ENCODE assay signal across 30 cellular contexts in genomic region chr13:40552895-40553294, GRCh38.
A peak's percentile ranks its signal among the peaks of the same experiment; 100 is the strongest.
DNase-seq lines count a peak whose midpoint lies in the region; ATAC-seq, FAIRE-seq and TF ChIP-seq lines count a peak whose summit lies in the region.
"Had no signal": no experiment of that assay in that cellular context is flagged by ENCODE, and none has a peak within 500 bp of the region (broad histone marks: within the 10 kb centered on the region; RNA-seq: fewer than 3 reads in every experiment).

No MANE protein-coding gene starts in this region.

- TF ChIP-seq RAD21 in H1 (IDR thresholded peaks at IDR 0.05 in 1 of 2, conservative IDR thresholded peaks at IDR 0.05 in 1 of 2; ENCODE audit: low read depth in 2 of 2, low read length in 2 of 2) = no peak

- H2BK15ac ChIP-seq in H1 (ENCODE audit: low read length) = no peak overlapping the region

- no peaks in the 10 kb centered on the region for H3K23me2 ChIP-seq in H1 (ENCODE audit: low read depth, low read length)

- no peak overlapping the region for H3K56ac ChIP-seq in H1 (replicated peaks; ENCODE audit: insufficient read length, low read depth, low read length)

- no peak overlapping the region for H3K4me2 ChIP-seq in H1 (ENCODE audit: insufficient read depth in 1 of 2, low read depth in 2 of 2, low read length in 2 of 2)

- H2BK20ac ChIP-seq in H1 (ENCODE audit: low read length) = no peak overlapping the region

- no peaks in the 10 kb centered on the region for H3K9me3 ChIP-seq in CD4-positive, CD25-positive, alpha-beta regulatory T cell (ENCODE audit: control insufficient read depth in 2 of 2, low read length in 2 of 2)
- no peaks in the 10 kb centered on the region for H3K9me3 ChIP-seq in Caco-2
- H3K9me3 ChIP-seq in H1 (ENCODE audit: insufficient read depth in 2 of 2, low read depth in 1 of 2, low read length in 1 of 2) = no peaks in the 10 kb centered on the region
- H3K9me3 ChIP-seq: adrenal gland, gastroesophageal sphincter, mucosa of descending colon, spleen had no signal

- no peak overlapping the region for H4K8ac ChIP-seq in H1 (ENCODE audit: extremely low read depth, insufficient read depth, low read length)

- no peak overlapping the region for H2BK5ac ChIP-seq in H1 (ENCODE audit: low read depth, low read length)

- H3K4me3 ChIP-seq in CD4-positive, CD25-positive, alpha-beta regulatory T cell (ENCODE audit: low read depth, low read length) = no peak overlapping the region
- H3K4me3 ChIP-seq in Caco-2 (ENCODE audit: low read depth, low read length) (no peak overlapping the region), H1 (ENCODE audit: extremely low read depth in 1 of 4, insufficient read depth in 2 of 4, low read depth in 3 of 4, low read length in 4 of 4) (no peak overlapping the region)
- H3K4me3 ChIP-seq: adrenal gland, dorsolateral prefrontal cortex, gastroesophageal sphincter, GM23248, lung, mucosa of descending colon, spleen had no signal

- no peak overlapping the region for H3K4ac ChIP-seq in H1 (replicated peaks; ENCODE audit: insufficient read length, low read depth, low read length)

- TF ChIP-seq POLR2A in H1 (IDR thresholded peaks at IDR 0.05; ENCODE audit: control extremely low read depth in 1 of 2, low read depth in 2 of 2, low read length in 2 of 2) (peak in 1 of 2 experiments; percentile 9; a peak in 1 of 3 replicates), H54 (IDR thresholded peaks at IDR 0.05; ENCODE audit: low read depth, low read length) (no peak)

- H3K23ac ChIP-seq in H1 (ENCODE audit: insufficient read length) = no peak overlapping the region

- H3K27me3 Mint-ChIP-seq in CD4-positive, CD25-positive, alpha-beta regulatory T cell = no peaks in the 10 kb centered on the region
- no peaks in the 10 kb centered on the region for H3K27me3 Mint-ChIP-seq in Caco-2 (ENCODE audit: insufficient read depth, unreplicated experiment)
- H3K27me3 Mint-ChIP-seq in naive B cell = no peaks in the 10 kb centered on the region
- H3K27me3 Mint-ChIP-seq: activated CD4-positive, alpha-beta T cell treated with anti-CD3 and anti-CD28 coated beads for 36 hours; type B pancreatic cell had no signal

- H2BK12ac ChIP-seq in H1 (ENCODE audit: low read depth, low read length) = no peak overlapping the region

- no peak overlapping the region for H3K4me3 Mint-ChIP-seq in CD4-positive, CD25-positive, alpha-beta regulatory T cell
- H3K4me3 Mint-ChIP-seq in Caco-2 (ENCODE audit: unreplicated experiment) (no peak overlapping the region), naive B cell (peak overlapping the region in 1 of 8 donors; percentile 9)
- H3K4me3 Mint-ChIP-seq: activated CD4-positive, alpha-beta T cell treated with anti-CD3 and anti-CD28 coated beads for 36 hours; activated CD8-positive, alpha-beta T cell treated with anti-CD3 and anti-CD28 coated beads, Interleukin-2, amount 10 ng/mL, durations not matched to agents 7 days and 5 days; brain; type B pancreatic cell had no signal

- no peak overlapping the region for H4K5ac ChIP-seq in H1 (ENCODE audit: insufficient read length, low read depth, low read length)

- peaks cover 4% of the 10 kb centered on the region; the same call in 1 of the 2 replicates for H3K79me1 ChIP-seq in H1 (ENCODE audit: low read depth, low read length)

- H3K18ac ChIP-seq in H1 (ENCODE audit: extremely low read depth, low read length) = no peak overlapping the region

- H3K9me3 Mint-ChIP-seq in CD4-positive, CD25-positive, alpha-beta regulatory T cell = no peaks in the 10 kb centered on the region
- H3K9me3 Mint-ChIP-seq in Caco-2 (ENCODE audit: unreplicated experiment) (no peaks in the 10 kb centered on the region), naive B cell (no peaks in the 10 kb centered on the region)
- H3K9me3 Mint-ChIP-seq: brain had no signal

- intact Hi-C loops in Caco-2 (cut with micrococcal nuclease; ENCODE audit: unreplicated experiment) = no loop called here

- H3K27ac ChIP-seq in CD4-positive, CD25-positive, alpha-beta regulatory T cell (ENCODE audit: insufficient read depth, low read length, poor library complexity, severe bottlenecking) = no peak overlapping the region
- no peak overlapping the region for H3K27ac ChIP-seq in H1 (ENCODE audit: low read depth, low read length)
- H3K27ac ChIP-seq: adrenal gland, dorsolateral prefrontal cortex, gastroesophageal sphincter, GM23248, spleen, VCaP had no signal

- peaks cover 56 to 83% (median 58%) of the 10 kb centered on the region in 4 donors for H3K4me1 Mint-ChIP-seq in CD4-positive, CD25-positive, alpha-beta regulatory T cell
- H3K4me1 Mint-ChIP-seq in Caco-2 (ENCODE audit: low read depth, unreplicated experiment) (peaks cover 47% of the 10 kb centered on the region), naive B cell (peaks cover 60 to 91% (median 74%) of the 10 kb centered on the region in 3 donors)

- no peak overlapping the region for H3K9ac ChIP-seq in H1 (replicated peaks in 1 of 4; ENCODE audit: extremely low read depth in 1 of 4, low read depth in 3 of 4, low read length in 3 of 4)
- H3K9ac ChIP-seq: GM23248 had no signal

- no peak for FAIRE-seq in H1 (lab: Jason Lieb, UNC)
- FAIRE-seq in H54 (lab: Jason Lieb, UNC) = no peak

- CTCF ChIA-PET in Caco-2 (lab: Charles Lee) (no interaction called here), H1 (lab: Charles Lee; ENCODE audit: partially characterized antibody) (interaction anchor here (0.6 to 1.3 kb wide), 2 partner anchors 115 to 636 kb away, joined by 3 to 4 read pairs; no protein-coding TSS in a partner anchor)

- peaks cover 27% of the 10 kb centered on the region for H3K36me3 Mint-ChIP-seq in CD4-positive, CD25-positive, alpha-beta regulatory T cell
- H3K36me3 Mint-ChIP-seq in Caco-2 (ENCODE audit: insufficient read depth, unreplicated experiment) (peaks cover 10% of the 10 kb centered on the region), naive B cell (peaks cover 7 to 14% of the 10 kb centered on the region in 2 donors)
- H3K36me3 Mint-ChIP-seq: brain had no signal

- no TSS peak for BruUV-seq in Caco-2 (replicated peaks; lab: Mats Ljungman, UMichigan)

- H3K14ac ChIP-seq in H1 (ENCODE audit: insufficient read length) = no peak overlapping the region

- ATAC-seq in CD4-positive, CD25-positive, alpha-beta regulatory T cell (ENCODE audit: low read depth in 2 of 2) = no peak
- ATAC-seq in naive B cell (ENCODE audit: low read depth in 2 of 2) (no peak), HG02588 (IDR thresholded peaks at IDR 0.05; ENCODE audit: unreplicated experiment) (no peak)
- ATAC-seq: activated CD4-positive, alpha-beta T cell treated with anti-CD3 and anti-CD28 coated beads for 36 hours; activated CD8-positive, alpha-beta T cell treated with anti-CD3 and anti-CD28 coated beads, Interleukin-2, amount 10 ng/mL, durations not matched to agents 7 days and 5 days; gastroesophageal sphincter; mucosa of descending colon; right cardiac atrium had no signal

- H3K79me2 ChIP-seq in H1 (ENCODE audit: control insufficient read depth in 1 of 2, insufficient read depth in 2 of 2, low read length in 2 of 2) = peaks cover 0 to 47% of the 10 kb centered on the region in 2 experiments; a peak in 3 of 4 replicates

- no peak overlapping the region for H2AFZ ChIP-seq in H1 (ENCODE audit: low read length)
- H2AFZ ChIP-seq: GM23248 had no signal

- no peak overlapping the region for H2AK5ac ChIP-seq in H1 (ENCODE audit: low read depth, low read length)

- H3K4me1 ChIP-seq in CD4-positive, CD25-positive, alpha-beta regulatory T cell (ENCODE audit: control insufficient read depth, insufficient read depth, low read length, poor library complexity, severe bottlenecking) = peaks cover 8% of the 10 kb centered on the region
- H3K4me1 ChIP-seq in Caco-2 (peaks cover 58% of the 10 kb centered on the region), H1 (replicated peaks in 1 of 4; ENCODE audit: control insufficient read depth in 3 of 4, insufficient read depth in 4 of 4, low read length in 3 of 4) (peaks cover 0 to 6% (median 0%) of the 10 kb centered on the region in 4 experiments; a peak in 2 of 7 replicates)

- no peaks in the 10 kb centered on the region for H3K27me3 ChIP-seq in CD4-positive, CD25-positive, alpha-beta regulatory T cell (ENCODE audit: control insufficient read depth, insufficient read depth, low read length)
- H3K27me3 ChIP-seq in Caco-2 (replicated peaks; ENCODE audit: control insufficient read depth, insufficient read depth, low read length) = no peaks in the 10 kb centered on the region
- no peaks in the 10 kb centered on the region for H3K27me3 ChIP-seq in H1 (replicated peaks in 1 of 4; ENCODE audit: control insufficient read depth in 3 of 4, extremely low read depth in 1 of 4, insufficient read depth in 3 of 4, low read length in 3 of 4)
- H3K27me3 ChIP-seq: adrenal gland, dorsolateral prefrontal cortex, gastroesophageal sphincter, spleen had no signal

- peak overlapping the region in 2 of 3 donors; percentile 50 to 84 for H3K27ac Mint-ChIP-seq in CD4-positive, CD25-positive, alpha-beta regulatory T cell
- H3K27ac Mint-ChIP-seq in Caco-2 (ENCODE audit: unreplicated experiment) = peak overlapping the region; percentile 32
- H3K27ac Mint-ChIP-seq in naive B cell = peak overlapping the region in 5 of 6 donors; percentile 46 to 89 (median 61)
- H3K27ac Mint-ChIP-seq: activated CD8-positive, alpha-beta T cell treated with anti-CD3 and anti-CD28 coated beads, Interleukin-2, amount 10 ng/mL, durations not matched to agents 7 days and 5 days; brain; type B pancreatic cell had no signal

- peaks cover 5 to 8% of the 10 kb centered on the region in 2 experiments for H4K20me1 ChIP-seq in H1 (replicated peaks in 1 of 2; ENCODE audit: control insufficient read depth in 1 of 2, insufficient read depth in 2 of 2, low read length in 2 of 2)

- no peak for DNase-seq in CD4-positive, CD25-positive, alpha-beta regulatory T cell
- DNase-seq in Caco-2 = peak in 1 of 2 experiments; percentile 42
- DNase-seq in H1 (ENCODE audit: low read depth in 1 of 2, low spot score in 2 of 2) = no peak
- DNase-seq in naive B cell = no peak
- DNase-seq in RKO (ENCODE audit: low spot score) = no peak
- DNase-seq in H54 (ENCODE audit: insufficient read length, low spot score) = no peak
- DNase-seq in kidney glomerular epithelial cell (lab: John Stamatoyannopoulos, UW) = no peak
- DNase-seq: activated CD4-positive, alpha-beta T cell treated with anti-CD3 and anti-CD28 coated beads for 36 hours; activated CD8-positive, alpha-beta T cell treated with anti-CD3 and anti-CD28 coated beads, Interleukin-2, amount 10 ng/mL, durations not matched to agents 7 days and 5 days; activated effector memory CD4-positive, alpha-beta T cell treated with anti-CD3 and anti-CD28 coated beads, Interleukin-2, amount 50 U/mL, for 16 hours; adrenal gland; COR-L47; DMS79 treated with DMSO at 0.1 percent for 48 hours; dorsolateral prefrontal cortex; GF-D8; GM23248; mucosa of descending colon; NCI-H1048; posterior cingulate gyrus; right cardiac atrium; spleen; stimulated activated CD4-positive, alpha-beta T cell treated with anti-CD3 and anti-CD28 coated beads, Interleukin-2, amount 100 ng/mL, for 24 hours; SW 1271; T1000 had no signal

- H3K36me3 ChIP-seq in CD4-positive, CD25-positive, alpha-beta regulatory T cell (ENCODE audit: control insufficient read depth, insufficient read depth, low read length) = peaks cover 27% of the 10 kb centered on the region
- H3K36me3 ChIP-seq in Caco-2 (ENCODE audit: control insufficient read depth, insufficient read depth, low read length) (no peaks in the 10 kb centered on the region), H1 (ENCODE audit: control insufficient read depth in 2 of 4, insufficient read depth in 4 of 4, low read length in 3 of 4) (peaks cover 0 to 6% (median 3%) of the 10 kb centered on the region in 4 experiments; a peak in 4 of 8 replicates)
- H3K36me3 ChIP-seq: adrenal gland had no signal

- TF ChIP-seq CTCF in Caco-2 (IDR thresholded peaks at IDR 0.05; ENCODE audit: insufficient read depth in 1 of 2, low read depth in 1 of 2, low read length in 1 of 2, severe bottlenecking in 1 of 2, unreplicated experiment in 1 of 2) (no peak), H1 (IDR thresholded peaks at IDR 0.05; ENCODE audit: control extremely low read depth in 1 of 3, insufficient read depth in 1 of 3, low read depth in 1 of 3, low read length in 3 of 3) (no peak)

- WGBS in H1 (ENCODE audit: extremely low coverage in 1 of 2, insufficient coverage in 1 of 2, insufficient read length in 1 of 2, insufficient replicate concordance in 2 of 2, low coverage in 1 of 2, low lambda C conversion rate in 2 of 2, missing lambda C conversion rate in 1 of 2), 2 experiments = 87% methylated on average over 6 of the region's 6 CpGs; no CpG with 5 or more reads in 1 of the 2 experiments

- H4K91ac ChIP-seq in H1 (replicated peaks; ENCODE audit: insufficient read length, low read length) = no peak overlapping the region

- no peak for TF ChIP-seq EP300 in H1 (IDR thresholded peaks at IDR 0.05; ENCODE audit: borderline replicate concordance in 1 of 2, low read depth in 2 of 2, low read length in 2 of 2)

- POLR2A ChIA-PET in Caco-2 (lab: Charles Lee) = no interaction called here
- POLR2A ChIA-PET in H1 (lab: Charles Lee; ENCODE audit: partially characterized antibody) = interaction anchor here (0.5 kb wide), 1 partner anchor 593 kb away, joined by 4 read pairs; no protein-coding TSS in a partner anchor

- no peak overlapping the region for H2BK120ac ChIP-seq in H1 (replicated peaks; ENCODE audit: low read depth, low read length)
